In genomic region chr1:31581821-31582810, GRCh38 we compare ENCODE assay signal across 1 cellular context.
TF ChIP-seq lines count a peak whose summit lies in the region.

No MANE protein-coding gene starts in this region.

TF ChIP-seq in GM23338, 12 proteins besides CTCF, POLR2A, EP300 and RAD21 (continued from another document):
- no peak for TF ChIP-seq REST (IDR thresholded peaks at IDR 0.05; ENCODE audit: unreplicated experiment)
- no peak for TF ChIP-seq ZNF114 (CRISPR knock-in tag; IDR thresholded peaks at IDR 0.05)
- no peak for TF ChIP-seq CREB1 (CRISPR knock-in tag; IDR thresholded peaks at IDR 0.05; ENCODE audit: low read depth)
- no peak for TF ChIP-seq STAT1 (IDR thresholded peaks at IDR 0.05; ENCODE audit: unreplicated experiment)
- TF ChIP-seq EZH2 (IDR thresholded peaks at IDR 0.05; ENCODE audit: low read depth, unreplicated experiment), result no peak
- TF ChIP-seq ETS1 (IDR thresholded peaks at IDR 0.05), result no peak
- TF ChIP-seq ZNF331 (CRISPR knock-in tag; IDR thresholded peaks at IDR 0.05; ENCODE audit: low read depth), result no peak
- no peak for TF ChIP-seq POLR2AphosphoS5 (IDR thresholded peaks at IDR 0.05; ENCODE audit: low read depth)
- TF ChIP-seq, protein P1, sequence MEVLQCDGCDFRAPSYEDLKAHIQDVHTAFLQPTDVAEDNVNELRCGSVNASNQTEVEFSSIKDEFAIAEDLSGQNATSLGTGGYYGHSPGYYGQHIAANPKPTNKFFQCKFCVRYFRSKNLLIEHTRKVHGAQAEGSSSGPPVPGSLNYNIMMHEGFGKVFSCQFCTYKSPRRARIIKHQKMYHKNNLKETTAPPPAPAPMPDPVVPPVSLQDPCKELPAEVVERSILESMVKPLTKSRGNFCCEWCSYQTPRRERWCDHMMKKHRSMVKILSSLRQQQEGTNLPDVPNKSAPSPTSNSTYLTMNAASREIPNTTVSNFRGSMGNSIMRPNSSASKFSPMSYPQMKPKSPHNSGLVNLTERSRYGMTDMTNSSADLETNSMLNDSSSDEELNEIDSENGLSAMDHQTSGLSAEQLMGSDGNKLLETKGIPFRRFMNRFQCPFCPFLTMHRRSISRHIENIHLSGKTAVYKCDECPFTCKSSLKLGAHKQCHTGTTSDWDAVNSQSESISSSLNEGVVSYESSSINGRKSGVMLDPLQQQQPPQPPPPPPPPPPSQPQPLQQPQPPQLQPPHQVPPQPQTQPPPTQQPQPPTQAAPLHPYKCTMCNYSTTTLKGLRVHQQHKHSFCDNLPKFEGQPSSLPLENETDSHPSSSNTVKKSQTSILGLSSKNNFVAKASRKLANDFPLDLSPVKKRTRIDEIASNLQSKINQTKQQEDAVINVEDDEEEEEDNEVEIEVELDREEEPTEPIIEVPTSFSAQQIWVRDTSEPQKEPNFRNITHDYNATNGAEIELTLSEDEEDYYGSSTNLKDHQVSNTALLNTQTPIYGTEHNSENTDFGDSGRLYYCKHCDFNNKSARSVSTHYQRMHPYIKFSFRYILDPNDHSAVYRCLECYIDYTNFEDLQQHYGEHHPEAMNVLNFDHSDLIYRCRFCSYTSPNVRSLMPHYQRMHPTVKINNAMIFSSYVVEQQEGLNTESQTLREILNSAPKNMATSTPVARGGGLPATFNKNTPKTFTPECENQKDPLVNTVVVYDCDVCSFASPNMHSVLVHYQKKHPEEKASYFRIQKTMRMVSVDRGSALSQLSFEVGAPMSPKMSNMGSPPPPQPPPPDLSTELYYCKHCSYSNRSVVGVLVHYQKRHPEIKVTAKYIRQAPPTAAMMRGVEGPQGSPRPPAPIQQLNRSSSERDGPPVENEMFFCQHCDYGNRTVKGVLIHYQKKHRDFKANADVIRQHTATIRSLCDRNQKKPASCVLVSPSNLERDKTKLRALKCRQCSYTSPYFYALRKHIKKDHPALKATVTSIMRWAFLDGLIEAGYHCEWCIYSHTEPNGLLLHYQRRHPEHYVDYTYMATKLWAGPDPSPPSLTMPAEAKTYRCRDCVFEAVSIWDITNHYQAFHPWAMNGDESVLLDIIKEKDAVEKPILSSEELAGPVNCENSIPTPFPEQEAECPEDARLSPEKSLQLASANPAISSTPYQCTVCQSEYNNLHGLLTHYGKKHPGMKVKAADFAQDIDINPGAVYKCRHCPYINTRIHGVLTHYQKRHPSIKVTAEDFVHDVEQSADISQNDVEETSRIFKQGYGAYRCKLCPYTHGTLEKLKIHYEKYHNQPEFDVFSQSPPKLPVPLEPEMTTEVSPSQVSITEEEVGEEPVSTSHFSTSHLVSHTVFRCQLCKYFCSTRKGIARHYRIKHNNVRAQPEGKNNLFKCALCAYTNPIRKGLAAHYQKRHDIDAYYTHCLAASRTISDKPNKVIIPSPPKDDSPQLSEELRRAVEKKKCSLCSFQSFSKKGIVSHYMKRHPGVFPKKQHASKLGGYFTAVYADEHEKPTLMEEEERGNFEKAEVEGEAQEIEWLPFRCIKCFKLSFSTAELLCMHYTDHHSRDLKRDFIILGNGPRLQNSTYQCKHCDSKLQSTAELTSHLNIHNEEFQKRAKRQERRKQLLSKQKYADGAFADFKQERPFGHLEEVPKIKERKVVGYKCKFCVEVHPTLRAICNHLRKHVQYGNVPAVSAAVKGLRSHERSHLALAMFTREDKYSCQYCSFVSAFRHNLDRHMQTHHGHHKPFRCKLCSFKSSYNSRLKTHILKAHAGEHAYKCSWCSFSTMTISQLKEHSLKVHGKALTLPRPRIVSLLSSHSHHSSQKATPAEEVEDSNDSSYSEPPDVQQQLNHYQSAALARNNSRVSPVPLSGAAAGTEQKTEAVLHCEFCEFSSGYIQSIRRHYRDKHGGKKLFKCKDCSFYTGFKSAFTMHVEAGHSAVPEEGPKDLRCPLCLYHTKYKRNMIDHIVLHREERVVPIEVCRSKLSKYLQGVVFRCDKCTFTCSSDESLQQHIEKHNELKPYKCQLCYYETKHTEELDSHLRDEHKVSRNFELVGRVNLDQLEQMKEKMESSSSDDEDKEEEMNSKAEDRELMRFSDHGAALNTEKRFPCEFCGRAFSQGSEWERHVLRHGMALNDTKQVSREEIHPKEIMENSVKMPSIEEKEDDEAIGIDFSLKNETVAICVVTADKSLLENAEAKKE (CRISPR knock-in tag; IDR thresholded peaks at IDR 0.05), result no peak
TF ChIP-seq in GM23338: peak in this region for 0.
